ENCODE assay signal across 20 cellular contexts in the genomic region with DNA sequence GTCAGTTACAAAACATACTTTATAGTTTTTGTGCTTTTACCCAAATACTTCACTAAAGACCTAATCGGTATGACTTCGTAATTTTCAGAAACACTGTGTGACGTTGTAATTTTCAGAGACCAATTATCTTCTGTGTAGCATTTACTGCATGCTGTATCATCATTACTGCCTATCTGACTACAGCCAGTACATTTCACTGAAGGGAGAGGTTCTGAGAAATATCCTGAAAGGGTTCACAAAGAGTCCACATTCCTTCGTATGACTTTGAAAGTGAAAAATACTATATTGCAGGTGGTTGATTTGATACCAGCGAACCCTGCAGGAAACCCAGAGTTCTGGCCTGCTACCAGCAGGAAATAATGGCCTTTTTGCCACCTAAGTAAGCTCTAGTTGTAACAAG.
DNase-seq lines count a peak whose midpoint lies in the region; ATAC-seq and TF ChIP-seq lines count a peak whose summit lies in the region.
"Had no signal": no experiment of that assay in that cellular context is flagged by ENCODE, and none has a peak within 500 bp of the region (broad histone marks: within the 10 kb centered on the region; RNA-seq: fewer than 3 reads in every experiment).

No MANE protein-coding gene starts in this region.

- TF ChIP-seq EP300 in stomach (IDR thresholded peaks at IDR 0.05) = no peak

- H3K4me1 ChIP-seq in GM23248 (ENCODE audit: insufficient read depth) (no peaks in the 10 kb centered on the region), left lung (no peaks in the 10 kb centered on the region), stomach (peaks cover 0 to 9% (median 4%) of the 10 kb centered on the region in 4 donors)
- H3K4me1 ChIP-seq: body of pancreas, pancreas had no signal

- intact Hi-C loops in left lung (cut with DNase I) = loop anchor here in 1 of 2 donors (5.0 kb wide), 2 partner anchors 333 to 343 kb away; no protein-coding TSS in a partner anchor
- intact Hi-C loops in stomach (cut with DNase I; ENCODE audit: low total_unique reads) = loop anchor here (10.0 kb wide), 1 partner anchor 1000 kb away; no protein-coding TSS in a partner anchor

- H3K27ac ChIP-seq in GM23248 = no peak overlapping the region
- H3K27ac ChIP-seq in left lung = peak overlapping the region; percentile 13 to 60
- H3K27ac ChIP-seq in stomach = peak overlapping the region in 3 of 5 donors; percentile 21 to 54 (median 32)
- H3K27ac ChIP-seq: body of pancreas, pancreas had no signal

- H3K4me2 ChIP-seq in GM23248 (ENCODE audit: unreplicated experiment) = peak overlapping the region; percentile 16

- no peak for TF ChIP-seq CTCF in left lung (IDR thresholded peaks at IDR 0.05)
- TF ChIP-seq CTCF in stomach (IDR thresholded peaks at IDR 0.05) = no peak

- H3K9me2 ChIP-seq in GM23248 (ENCODE audit: insufficient read depth) = no peaks in the 10 kb centered on the region

- H3K36me3 ChIP-seq in GM23248 (ENCODE audit: low read depth) (no peaks in the 10 kb centered on the region), left lung (no peaks in the 10 kb centered on the region), stomach (peaks cover 0 to 8% (median 0%) of the 10 kb centered on the region in 4 donors)

- no peaks in the 10 kb centered on the region for H3K9me3 ChIP-seq in GM23248 (ENCODE audit: low read depth)
- H3K9me3 ChIP-seq in left lung = no peaks in the 10 kb centered on the region
- H3K9me3 ChIP-seq in stomach = no peaks in the 10 kb centered on the region
- H3K9me3 ChIP-seq: body of pancreas, pancreas, tibial nerve had no signal

- 7% methylated on average over 5 of the region's 5 CpGs for WGBS in GM23248 (ENCODE audit: low coverage in 1 of 2, low lambda C conversion rate in 2 of 2, missing lambda C conversion rate in 2 of 2), 2 experiments
- 55 to 71% (median 66%) methylated on average over 5 of the region's 5 CpGs for WGBS in stomach, 5 donors

- H3K9ac ChIP-seq in GM23248 = no peak overlapping the region

- H3K27me3 ChIP-seq in GM23248 (replicated peaks; ENCODE audit: insufficient read depth) (peaks cover 58% of the 10 kb centered on the region), left lung (no peaks in the 10 kb centered on the region), stomach (no peaks in the 10 kb centered on the region)
- H3K27me3 ChIP-seq: body of pancreas, pancreas, tibial nerve had no signal

- DNase-seq in GM23248 (peak; percentile 2), dedifferentiated amniotic fluid mesenchymal stem cell (ENCODE audit: extremely low spot score) (peak; percentile 5), left lung (no peak), stomach (no peak), NCI-H2107 (lab: John Stamatoyannopoulos, UW) (no peak), HCEC 1CT (no peak), germinal center (ENCODE audit: low spot score) (no peak), NOMO-1 treated with DMSO at 0.1 percent for 48 hours (lab: John Stamatoyannopoulos, UW; ENCODE audit: unreplicated experiment) (no peak)
- DNase-seq: activated CD4-positive, alpha-beta T cell treated with anti-CD3 and anti-CD28 coated beads, Interleukin-2, amount 50 U/mL, for 1 hour; activated naive CD4-positive, alpha-beta T cell treated with Interleukin-2 at 50 U/mL for 16 hours; activated T-cell treated with anti-CD3 and anti-CD28 coated beads for 4 hours; body of pancreas; CD4-positive, alpha-beta memory T cell; DND-41; NCI-H146; pancreas; RPMI8226; small intestine; SW 1271 had no signal

- H2AFZ ChIP-seq in GM23248 = peak overlapping the region; percentile 37; the same call in 1 of the 2 replicates

- no peaks in the 10 kb centered on the region for H3F3A ChIP-seq in GM23248 (ENCODE audit: insufficient read depth)

- ATAC-seq in left lung = peak; percentile 30
- ATAC-seq: body of pancreas had no signal

- in situ Hi-C loops in GM23248 (cut with MboI) = loop anchor here (10.0 to 25.0 kb wide), 2 partner anchors 350 to 998 kb away; a partner anchor contains a TSS

- H3K4me3 ChIP-seq in GM23248 (no peak overlapping the region), left lung (no peak overlapping the region), stomach (peak overlapping the region in 1 of 4 donors; percentile 9)
- H3K4me3 ChIP-seq: body of pancreas, pancreas, tibial nerve had no signal

- TF ChIP-seq POLR2A in stomach (IDR thresholded peaks at IDR 0.05) = no peak

- H4K20me1 ChIP-seq in GM23248 (ENCODE audit: insufficient read depth) = no peaks in the 10 kb centered on the region

- no peaks in the 10 kb centered on the region for H3K79me2 ChIP-seq in GM23248 (ENCODE audit: insufficient read depth)

Comparison
In these comparisons a context has a peak if more than half of its experiments do, and no peak if none do; other contexts are left out.
1. DNase-seq: peak in GM23248 (single experiment) and dedifferentiated amniotic fluid mesenchymal stem cell (single experiment); none in left lung (0 of 2), stomach (single experiment), NCI-H2107 (single experiment), HCEC 1CT (single experiment), germinal center (single experiment) and NOMO-1 treated with DMSO at 0.1 percent for 48 hours (single experiment).